18 cellular contexts compared by ENCODE assay signal in genomic region chr10:27911006-27911405, GRCh38.
DNase-seq lines count a peak whose midpoint lies in the region; TF ChIP-seq lines count a peak whose summit lies in the region.
"Had no signal": no experiment of that assay in that cellular context is flagged by ENCODE, and none has a peak within 500 bp of the region (broad histone marks: within the 10 kb centered on the region; RNA-seq: fewer than 3 reads in every experiment).

No MANE protein-coding gene starts in this region.

- H3K27me3 Mint-ChIP-seq in endodermal cell (ENCODE audit: insufficient read depth) (no peaks in the 10 kb centered on the region), neural progenitor cell (ENCODE audit: insufficient read depth, low read depth) (peaks cover 2% of the 10 kb centered on the region)

- H3K9me3 ChIP-seq in HUES48 (ENCODE audit: control insufficient read depth, insufficient read depth, low read length): no peaks in the 10 kb centered on the region
- H3K9me3 ChIP-seq in endodermal cell (ENCODE audit: control insufficient read depth, low read length): no peaks in the 10 kb centered on the region
- no peaks in the 10 kb centered on the region for H3K9me3 ChIP-seq in neural progenitor cell (ENCODE audit: low read depth)
- H3K9me3 ChIP-seq in SK-N-SH: no peaks in the 10 kb centered on the region
- no peaks in the 10 kb centered on the region for H3K9me3 ChIP-seq in left ventricle myocardium inferior (replicated peaks)
- H3K9me3 ChIP-seq: BE2C had no signal

- no peaks in the 10 kb centered on the region for H3K9me2 ChIP-seq in SK-N-SH

- DNase-seq in cerebellar cortex (ENCODE audit: low spot score) (peak; percentile 96), endodermal cell (no peak), neural progenitor cell (ENCODE audit: low spot score) (no peak), SIG-M5 treated with dmso at 0.1 percent for 504 hours (lab: John Stamatoyannopoulos, UW; ENCODE audit: unreplicated experiment) (no peak), SK-N-SH (no peak), HPDE6-E6E7 (ENCODE audit: extremely low spot score) (no peak), left ventricle myocardium inferior (no peak)
- DNase-seq: ACHN; BE2C; CD4-positive, CD25-positive, alpha-beta regulatory T cell; CD8-positive, alpha-beta memory T cell; COR-L47; DMS 273 treated with DMSO at 0.1 percent for 48 hours; DMS53; DND-41; EL; HFFc6 had no signal

- H3K27ac Mint-ChIP-seq in endodermal cell: no peak overlapping the region
- H3K27ac Mint-ChIP-seq in neural progenitor cell: no peak overlapping the region
- H3K27ac Mint-ChIP-seq: CD4-positive, CD25-positive, alpha-beta regulatory T cell; HFFc6 had no signal

- H3K9me3 Mint-ChIP-seq in endodermal cell (peaks cover 11% of the 10 kb centered on the region), neural progenitor cell (peaks cover 6% of the 10 kb centered on the region)
- H3K9me3 Mint-ChIP-seq: HFFc6 had no signal

- H3K9ac ChIP-seq in HUES48 (ENCODE audit: low read depth, low read length) (no peak overlapping the region), endodermal cell (ENCODE audit: extremely low read depth, low read length, poor library complexity, severe bottlenecking) (no peak overlapping the region), neural progenitor cell (no peak overlapping the region), SK-N-SH (no peak overlapping the region)

- H3K4me3 Mint-ChIP-seq in endodermal cell (no peak overlapping the region), neural progenitor cell (no peak overlapping the region)
- H3K4me3 Mint-ChIP-seq: CD4-positive, CD25-positive, alpha-beta regulatory T cell; CD8-positive, alpha-beta memory T cell; HFFc6 had no signal

- 73 to 79% methylated on average over 5 to 9 of the region's 9 CpGs for WGBS in endodermal cell (ENCODE audit: insufficient coverage in 1 of 2, insufficient read length in 1 of 2), 2 experiments
- WGBS in SK-N-SH (ENCODE audit: low lambda C conversion rate): 5% methylated on average over 9 of the region's 9 CpGs

- peak overlapping the region; percentile 2 for H2AFZ ChIP-seq in neural progenitor cell (replicated peaks)
- H2AFZ ChIP-seq in SK-N-SH (ENCODE audit: low read depth): no peak overlapping the region

- H3K4me1 ChIP-seq in HUES48 (ENCODE audit: control insufficient read depth, insufficient read depth, low read length) (peaks cover 28% of the 10 kb centered on the region), endodermal cell (ENCODE audit: control insufficient read depth, insufficient read depth, low read length) (peaks cover 10% of the 10 kb centered on the region), neural progenitor cell (peaks cover 34% of the 10 kb centered on the region), SK-N-SH (ENCODE audit: control insufficient read depth in 1 of 2, insufficient read depth in 2 of 2, low read depth in 1 of 2, low read length in 1 of 2) (no peaks in the 10 kb centered on the region), left ventricle myocardium inferior (no peaks in the 10 kb centered on the region)
- H3K4me1 ChIP-seq: BE2C had no signal

- TF ChIP-seq CTCF in endodermal cell (conservative IDR thresholded peaks at IDR 0.05) (no peak), neural progenitor cell (IDR thresholded peaks at IDR 0.05) (no peak), SK-N-SH (IDR thresholded peaks at IDR 0.05) (no peak), left ventricle myocardium inferior (IDR thresholded peaks at IDR 0.05; ENCODE audit: borderline replicate concordance) (no peak)

- H3K4me2 ChIP-seq in neural progenitor cell (peak overlapping the region; percentile 46), SK-N-SH (no peak overlapping the region)

- no peak for TF ChIP-seq EP300 in SK-N-SH (IDR thresholded peaks at IDR 0.05; ENCODE audit: borderline replicate concordance in 1 of 2, low read depth in 1 of 2, low read length in 1 of 2)

- peaks cover 21% of the 10 kb centered on the region for H3K36me3 Mint-ChIP-seq in endodermal cell (ENCODE audit: low read depth)
- peaks cover 2% of the 10 kb centered on the region for H3K36me3 Mint-ChIP-seq in neural progenitor cell
- H3K36me3 Mint-ChIP-seq: CD4-positive, CD25-positive, alpha-beta regulatory T cell; CD8-positive, alpha-beta memory T cell had no signal

- H4K20me1 ChIP-seq in neural progenitor cell (ENCODE audit: low read depth) (no peaks in the 10 kb centered on the region), SK-N-SH (ENCODE audit: insufficient read depth) (no peaks in the 10 kb centered on the region)

- peaks cover 32% of the 10 kb centered on the region for H3K4me1 Mint-ChIP-seq in endodermal cell
- peaks cover 22% of the 10 kb centered on the region for H3K4me1 Mint-ChIP-seq in neural progenitor cell
- H3K4me1 Mint-ChIP-seq: CD4-positive, CD25-positive, alpha-beta regulatory T cell; CD8-positive, alpha-beta memory T cell had no signal

- POLR2A ChIA-PET in SK-N-SH (lab: Yijun Ruan, JAX): no interaction called here

- H3F3A ChIP-seq in neural progenitor cell (ENCODE audit: low read depth) (peaks cover 4% of the 10 kb centered on the region), SK-N-SH (replicated peaks; ENCODE audit: insufficient read depth) (no peaks in the 10 kb centered on the region)

- no peak for TF ChIP-seq RAD21 in SK-N-SH (IDR thresholded peaks at IDR 0.05; ENCODE audit: low read length)

- intact Hi-C loops in left ventricle myocardium inferior (cut with micrococcal nuclease): no loop called here

- peak overlapping the region; percentile 39; the same call in 1 of the 2 replicates for H3K4me3 ChIP-seq in HUES48 (ENCODE audit: low read depth, low read length)
- peak overlapping the region; percentile 42 for H3K4me3 ChIP-seq in endodermal cell (ENCODE audit: low read length)
- no peak overlapping the region for H3K4me3 ChIP-seq in neural progenitor cell
- H3K4me3 ChIP-seq in SK-N-SH (ENCODE audit: low read depth in 2 of 2, low read length in 1 of 2): no peak overlapping the region
- no peak overlapping the region for H3K4me3 ChIP-seq in left ventricle myocardium inferior

- H3K27me3 ChIP-seq in HUES48 (ENCODE audit: control insufficient read depth, insufficient read depth, low read length): no peaks in the 10 kb centered on the region
- H3K27me3 ChIP-seq in endodermal cell (ENCODE audit: control insufficient read depth, insufficient read depth, low read length, poor library complexity, severe bottlenecking): peaks cover 9% of the 10 kb centered on the region
- H3K27me3 ChIP-seq in neural progenitor cell: no peaks in the 10 kb centered on the region
- H3K27me3 ChIP-seq in SK-N-SH (ENCODE audit: insufficient read depth): peaks cover 5% of the 10 kb centered on the region; the same call in 1 of the 2 replicates
- H3K27me3 ChIP-seq in left ventricle myocardium inferior (ENCODE audit: low read depth): peaks cover 27% of the 10 kb centered on the region
- H3K27me3 ChIP-seq: BE2C had no signal

- H3K36me3 ChIP-seq in HUES48 (ENCODE audit: control insufficient read depth, insufficient read depth, low read length) (no peaks in the 10 kb centered on the region), endodermal cell (ENCODE audit: control insufficient read depth, insufficient read depth, low read length) (no peaks in the 10 kb centered on the region), neural progenitor cell (no peaks in the 10 kb centered on the region), SK-N-SH (replicated peaks in 1 of 2; ENCODE audit: control insufficient read depth in 1 of 2, insufficient read depth in 2 of 2, low read length in 1 of 2) (no peaks in the 10 kb centered on the region), left ventricle myocardium inferior (no peaks in the 10 kb centered on the region)
- H3K36me3 ChIP-seq: BE2C had no signal

- no peaks in the 10 kb centered on the region for H3K79me2 ChIP-seq in neural progenitor cell (ENCODE audit: low read depth)
- no peaks in the 10 kb centered on the region for H3K79me2 ChIP-seq in SK-N-SH (ENCODE audit: insufficient read depth)

- H3K27ac ChIP-seq in HUES48 (ENCODE audit: low read depth, low read length): peak overlapping the region; percentile 79
- no peak overlapping the region for H3K27ac ChIP-seq in endodermal cell (ENCODE audit: low read depth, low read length)
- no peak overlapping the region for H3K27ac ChIP-seq in neural progenitor cell
- no peak overlapping the region for H3K27ac ChIP-seq in SK-N-SH (ENCODE audit: low read depth in 2 of 2, low read length in 1 of 2)
- H3K27ac ChIP-seq in left ventricle myocardium inferior (replicated peaks): no peak overlapping the region

- CTCF ChIA-PET in SK-N-SH (lab: Yijun Ruan, JAX): no interaction called here

TF ChIP-seq in SK-N-SH, 30 proteins besides CTCF, POLR2A, EP300 and RAD21 (continues in another document):
- no peak for TF ChIP-seq FOXM1 (IDR thresholded peaks at IDR 0.05; ENCODE audit: low read depth)
- no peak for TF ChIP-seq RXRA (IDR thresholded peaks at IDR 0.05; ENCODE audit: borderline replicate concordance, low read depth)
- TF ChIP-seq SIN3A (IDR thresholded peaks at IDR 0.05; ENCODE audit: borderline replicate concordance, low read depth, low read length): no peak
- TF ChIP-seq USF1 (IDR thresholded peaks at IDR 0.05; ENCODE audit: borderline replicate concordance, low read depth): no peak
- no peak for TF ChIP-seq MAX (IDR thresholded peaks at IDR 0.05; ENCODE audit: low read depth)
- no peak for TF ChIP-seq GATA2 (CRISPR knock-in tag; IDR thresholded peaks at IDR 0.05)
- TF ChIP-seq EZH2phosphoT487 (IDR thresholded peaks at IDR 0.05; ENCODE audit: borderline replicate concordance, low read depth): no peak
- TF ChIP-seq NRF1 (IDR thresholded peaks at IDR 0.05; ENCODE audit: low read depth, low read length): no peak
- TF ChIP-seq POLR2AphosphoS5 (IDR thresholded peaks at IDR 0.05; ENCODE audit: low read depth, low read length): no peak
- no peak for TF ChIP-seq RCOR1 (IDR thresholded peaks at IDR 0.05; ENCODE audit: low read length)
- no peak for TF ChIP-seq YY1 (IDR thresholded peaks at IDR 0.05; ENCODE audit: low read depth)
- TF ChIP-seq SMC3 (IDR thresholded peaks at IDR 0.05; ENCODE audit: low read depth, low read length): no peak
- no peak for TF ChIP-seq FOXJ3 (CRISPR knock-in tag; IDR thresholded peaks at IDR 0.05)
- no peak for TF ChIP-seq TCF12 (IDR thresholded peaks at IDR 0.05)
- no peak for TF ChIP-seq FOSL2 (IDR thresholded peaks at IDR 0.05; ENCODE audit: borderline replicate concordance, low read depth)
- no peak for TF ChIP-seq ELF1 (IDR thresholded peaks at IDR 0.05)

Comparison
In these comparisons a context has a peak if more than half of its experiments do, and no peak if none do; other contexts are left out.
1. H3K4me3 ChIP-seq: peak in HUES48 (single experiment) and endodermal cell (single experiment); none in neural progenitor cell (single experiment), SK-N-SH (0 of 2) and left ventricle myocardium inferior (single experiment).